In the genomic region with DNA sequence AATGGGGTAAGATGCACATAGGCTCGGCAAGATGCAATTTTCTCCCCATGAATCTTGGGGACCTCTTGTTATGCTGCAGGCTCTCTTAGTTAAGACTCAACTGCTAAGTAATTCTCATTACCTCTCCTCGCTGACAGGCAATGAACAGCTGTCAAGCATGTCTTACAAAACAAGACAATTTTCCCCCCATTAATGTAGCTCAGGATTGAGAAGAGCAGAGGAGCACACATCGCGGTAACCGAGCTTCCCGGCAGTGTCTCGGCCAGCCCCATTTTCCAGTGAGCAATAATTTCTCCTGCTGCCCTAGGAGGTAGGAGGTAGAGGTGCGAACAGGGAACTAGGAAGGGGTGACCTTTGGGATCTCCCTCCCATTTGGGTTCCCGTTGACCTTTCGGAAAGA, we compare ENCODE assay signal across 24 cellular contexts.
"Had no signal": no experiment of that assay in that cellular context is flagged by ENCODE, and none has a peak within 500 bp of the region (broad histone marks: within the 10 kb centered on the region; RNA-seq: fewer than 3 reads in every experiment).

No MANE protein-coding gene starts in this region.

- H3K27ac ChIP-seq: neural progenitor cell, prostate gland, sigmoid colon, stomach, thoracic aorta, thyroid gland, tibial nerve, upper lobe of left lung had no signal

- H3K9me3 ChIP-seq: pancreas, prostate gland, right lobe of liver, sigmoid colon, stomach, thoracic aorta, thyroid gland, upper lobe of left lung had no signal

- DNase-seq: naive B cell; naive thymus-derived CD8-positive, alpha-beta T cell; nephron progenitor cell; occipital lobe; pancreas; retina; right cardiac atrium; right lobe of liver; sigmoid colon; small intestine; stimulated activated CD4-positive, alpha-beta T cell treated with anti-CD3 and anti-CD28 coated beads, Interleukin-15, amount 100 ng/mL, for 24 hours; stimulated activated CD4-positive, alpha-beta T cell treated with anti-CD3 and anti-CD28 coated beads, Interleukin-2, amount 100 ng/mL, for 24 hours; stimulated activated CD4-positive, alpha-beta T cell treated with anti-CD3 and anti-CD28 coated beads, Interleukin-2, amount 100 ng/mL, for 48 hours; stimulated activated CD4-positive, alpha-beta T cell treated with anti-CD3 and anti-CD28 coated beads, Interleukin-4, amount 100 ng/mL, for 24 hours; stimulated activated naive B cell treated with anti-CD40 and anti-IgM and Interleukin-4, amounts not matched to agents 10 μg/mL and 1 μg/mL and 100 μg/mL, for 72 hours; stimulated activated naive CD4-positive, alpha-beta T cell treated with Interleukin-2 at 50 U/mL for 16 hours; stomach; thyroid gland; trophoblast cell; upper lobe of left lung had no signal

- H2AFZ ChIP-seq: neural progenitor cell had no signal

- H3K36me3 ChIP-seq: neural progenitor cell, pancreas, prostate gland, right lobe of liver, sigmoid colon, stomach, thoracic aorta, thyroid gland, tibial nerve, upper lobe of left lung had no signal

- H3K4me3 ChIP-seq: neural progenitor cell, pancreas, prostate gland, right lobe of liver, sigmoid colon, stomach, thoracic aorta, thyroid gland, tibial nerve, upper lobe of left lung had no signal

- H3K9ac ChIP-seq: neural progenitor cell had no signal

- H3K27me3 ChIP-seq: neural progenitor cell, pancreas, right lobe of liver, sigmoid colon, stomach, thyroid gland, tibial nerve, upper lobe of left lung had no signal

- H3K4me1 ChIP-seq: neural progenitor cell, prostate gland, tibial nerve had no signal

- H3K4me2 ChIP-seq: neural progenitor cell had no signal
